Comparison of ENCODE assay signal across 22 cellular contexts in genomic region chr5:40355842-40356241, GRCh38.
DNase-seq lines count a peak whose midpoint lies in the region; ATAC-seq, FAIRE-seq and TF ChIP-seq lines count a peak whose summit lies in the region.
"Had no signal": no experiment of that assay in that cellular context is flagged by ENCODE, and none has a peak within 500 bp of the region (broad histone marks: within the 10 kb centered on the region; RNA-seq: fewer than 3 reads in every experiment).

No MANE protein-coding gene starts in this region.

- no peak overlapping the region for H3K14ac ChIP-seq in neuronal stem cell (ENCODE audit: low read length)

- H3K27me3 ChIP-seq in keratinocyte (ENCODE audit: control insufficient read depth, extremely low read depth, insufficient read depth, low read length) (no peaks in the 10 kb centered on the region), upper lobe of right lung (no peaks in the 10 kb centered on the region), neuronal stem cell (ENCODE audit: control insufficient read depth in 3 of 3, insufficient read depth in 3 of 3, low read depth in 1 of 3, low read length in 3 of 3) (no peaks in the 10 kb centered on the region)
- H3K27me3 ChIP-seq: BLaER1 had no signal

- no peak overlapping the region for H3K4me3 ChIP-seq in keratinocyte (ENCODE audit: control insufficient read depth in 2 of 3, extremely low read depth in 1 of 3, insufficient read depth in 2 of 3, low read depth in 1 of 3, low read length in 3 of 3)
- H3K4me3 ChIP-seq in upper lobe of right lung = no peak overlapping the region
- no peak overlapping the region for H3K4me3 ChIP-seq in neuronal stem cell (ENCODE audit: low read length in 2 of 2)
- H3K4me3 ChIP-seq: BLaER1, K562 had no signal

- no peak overlapping the region for H3K27ac ChIP-seq in keratinocyte (ENCODE audit: control insufficient read depth, insufficient read depth, low read length)
- no peak overlapping the region for H3K27ac ChIP-seq in upper lobe of right lung
- no peak overlapping the region for H3K27ac ChIP-seq in neuronal stem cell (replicated peaks; ENCODE audit: low read length)
- H3K27ac ChIP-seq: BLaER1 had no signal

- intact Hi-C loops in upper lobe of right lung (cut with DNase I) = no loop called here

- FAIRE-seq in HTR-8/SVneo (lab: Jason Lieb, UNC) (peak; percentile 28), keratinocyte (lab: Jason Lieb, UNC) (no peak), GM19239 (lab: Jason Lieb, UNC) (no peak)
- FAIRE-seq: GM12892, H1, K562 had no signal

- H2BK120ac ChIP-seq in neuronal stem cell (ENCODE audit: low read depth, low read length) = no peak overlapping the region

- no peak overlapping the region for H2BK12ac ChIP-seq in neuronal stem cell (ENCODE audit: low read length)

- H3K9me1 ChIP-seq in keratinocyte (ENCODE audit: control insufficient read depth, extremely low read depth, insufficient read depth, low read length) = no peaks in the 10 kb centered on the region

- no peaks in the 10 kb centered on the region for H3K79me1 ChIP-seq in neuronal stem cell (ENCODE audit: low read depth, low read length)

- no peak overlapping the region for H3K9ac ChIP-seq in keratinocyte (ENCODE audit: control insufficient read depth, extremely low read depth, insufficient read depth, low read length)
- no peak overlapping the region for H3K9ac ChIP-seq in neuronal stem cell (ENCODE audit: low read depth, low read length, poor library complexity)
- H3K9ac ChIP-seq: BLaER1 had no signal

- no CpG with 5 or more reads among the region's 4 CpGs for WGBS in neuronal stem cell (ENCODE audit: extremely low coverage in 2 of 2, insufficient read length in 2 of 2, insufficient replicate concordance in 1 of 2), 2 donors

- no peak overlapping the region for H2BK15ac ChIP-seq in neuronal stem cell (ENCODE audit: low read length)

- H3K18ac ChIP-seq in neuronal stem cell (ENCODE audit: low read length) = no peak overlapping the region

- no peak for DNase-seq in HTR-8/SVneo (ENCODE audit: insufficient read length, low spot score)
- peak; percentile 97 for DNase-seq in MV-4-11 (lab: John Stamatoyannopoulos, UW)
- DNase-seq in keratinocyte (ENCODE audit: low read depth, low spot score) = no peak
- DNase-seq in upper lobe of right lung = no peak
- DNase-seq in activated CD4-positive, alpha-beta T cell treated with anti-CD3 and anti-CD28 coated beads, Interleukin-2, amount 50 U/mL, for 4 hours = no peak
- no peak for DNase-seq in neuronal stem cell (ENCODE audit: low spot score)
- DNase-seq in GM19239 (ENCODE audit: insufficient read length, low spot score) = no peak
- DNase-seq: CD8-positive, alpha-beta T cell; MM.1S; NCI-H1105 treated with DMSO at 0.1 percent for 48 hours; NCI-H1694 treated with DMSO at 0.1 percent for 48 hours; NCI-H2107; NCI-H446 treated with DMSO at 0.1 percent for 48 hours; NCI-H526 treated with DMSO at 0.1 percent for 48 hours; PC-3; Right ventricle myocardium superior; SW 1271 had no signal

- no peak overlapping the region for H4K8ac ChIP-seq in neuronal stem cell (ENCODE audit: low read depth, low read length)

- no peaks in the 10 kb centered on the region for H3K79me2 ChIP-seq in keratinocyte (ENCODE audit: control insufficient read depth, insufficient read depth, low read length)

- H2AK5ac ChIP-seq in neuronal stem cell (ENCODE audit: low read depth, low read length) = no peak overlapping the region

- no peak overlapping the region for H3K4ac ChIP-seq in neuronal stem cell (ENCODE audit: low read length)

- H3K9me3 ChIP-seq in keratinocyte (ENCODE audit: control insufficient read depth, low read depth, low read length) = no peaks in the 10 kb centered on the region
- H3K9me3 ChIP-seq in upper lobe of right lung = no peaks in the 10 kb centered on the region
- H3K9me3 ChIP-seq in neuronal stem cell (replicated peaks in 1 of 2; ENCODE audit: control insufficient read depth in 2 of 2, insufficient read depth in 1 of 2, low read depth in 1 of 2, low read length in 2 of 2) = no peaks in the 10 kb centered on the region

- no peak overlapping the region for H4K91ac ChIP-seq in neuronal stem cell (ENCODE audit: low read depth, low read length, poor library complexity)

- TF ChIP-seq CTCF in keratinocyte (optimal IDR thresholded peaks at IDR 0.05 in 1 of 3, IDR thresholded peaks at IDR 0.05 in 1 of 3, conservative IDR thresholded peaks at IDR 0.05 in 1 of 3; ENCODE audit: extremely low read depth in 1 of 3, insufficient read depth in 2 of 3, low read length in 3 of 3) = no peak
- TF ChIP-seq CTCF in upper lobe of right lung (IDR thresholded peaks at IDR 0.05) = no peak

- no peak overlapping the region for H2BK5ac ChIP-seq in neuronal stem cell (ENCODE audit: low read length)

- no peak overlapping the region for H2AFZ ChIP-seq in keratinocyte (ENCODE audit: control insufficient read depth, low read length)
- H2AFZ ChIP-seq in neuronal stem cell (ENCODE audit: low read length) = no peak overlapping the region

- H3K23ac ChIP-seq in neuronal stem cell (ENCODE audit: low read depth, low read length, poor library complexity) = no peak overlapping the region

- peak overlapping the region; percentile 9 for H3K4me2 ChIP-seq in keratinocyte (ENCODE audit: control insufficient read depth, extremely low read depth, insufficient read depth, low read depth, low read length)
- H3K4me2 ChIP-seq in neuronal stem cell (ENCODE audit: insufficient read depth, low read length, poor library complexity, severe bottlenecking) = no peak overlapping the region
- H3K4me2 ChIP-seq: BLaER1 had no signal

- H4K20me1 ChIP-seq in keratinocyte (ENCODE audit: control insufficient read depth, extremely low read depth, insufficient read depth, low read length) = no peaks in the 10 kb centered on the region
- H4K20me1 ChIP-seq: BLaER1 had no signal

- H3K36me3 ChIP-seq in keratinocyte (ENCODE audit: control insufficient read depth in 2 of 2, extremely low read depth in 1 of 2, insufficient read depth in 2 of 2, low read length in 2 of 2) (no peaks in the 10 kb centered on the region), upper lobe of right lung (no peaks in the 10 kb centered on the region), neuronal stem cell (replicated peaks in 1 of 2; ENCODE audit: control insufficient read depth in 2 of 2, insufficient read depth in 2 of 2, low read length in 2 of 2) (no peaks in the 10 kb centered on the region)
- H3K36me3 ChIP-seq: BLaER1 had no signal

- H3K4me1 ChIP-seq in keratinocyte (ENCODE audit: control insufficient read depth, extremely low read depth, insufficient read depth, low read length) (no peaks in the 10 kb centered on the region), upper lobe of right lung (no peaks in the 10 kb centered on the region), neuronal stem cell (ENCODE audit: control insufficient read depth in 2 of 2, insufficient read depth in 1 of 2, low read depth in 1 of 2, low read length in 2 of 2) (no peaks in the 10 kb centered on the region)

- peak; percentile 67 for ATAC-seq in upper lobe of right lung
- ATAC-seq: CD8-positive, alpha-beta T cell; HCT116; K562; PC-3 had no signal

- dilution Hi-C loops in keratinocyte (cut with MboI; ENCODE audit: extremely low pct_ligation_motif_present, low sequenced_read_pairs) = no loop called here
